In genomic region chr9:81616141-81616540, GRCh38 we compare ENCODE assay signal across 30 cellular contexts.
"Had no signal": no experiment of that assay in that cellular context is flagged by ENCODE, and none has a peak within 500 bp of the region (broad histone marks: within the 10 kb centered on the region; RNA-seq: fewer than 3 reads in every experiment).

No MANE protein-coding gene starts in this region.

- H3K4me1 ChIP-seq: adrenal gland, body of pancreas, breast epithelium had no signal

- H3K9me3 ChIP-seq: adrenal gland, ascending aorta, body of pancreas, breast epithelium had no signal

- H3K4me3 ChIP-seq: adrenal gland, ascending aorta, body of pancreas, breast epithelium, cardiac muscle cell had no signal

- H3K27me3 ChIP-seq: adrenal gland, ascending aorta, body of pancreas, brain microvascular endothelial cell, breast epithelium had no signal

- H3K27ac ChIP-seq: adrenal gland, ascending aorta, body of pancreas, brain microvascular endothelial cell, breast epithelium, cardiac muscle cell had no signal

- H3K36me3 ChIP-seq: brain microvascular endothelial cell, breast epithelium, cardiac muscle cell had no signal

- DNase-seq: activated effector memory CD4-positive, alpha-beta T cell treated with anti-CD3 and anti-CD28 coated beads, Interleukin-2, amount 50 U/mL, for 16 hours; activated effector memory CD4-positive, alpha-beta T cell treated with Interleukin-2 at 50 U/mL for 16 hours; activated gamma-delta T cell; activated gamma-delta T cell treated with Interleukin-2 at 50 U/mL for 16 hours; activated naive CD4-positive, alpha-beta T cell; activated naive CD4-positive, alpha-beta T cell treated with anti-CD3 and anti-CD28 coated beads for 36 hours; activated naive CD4-positive, alpha-beta T cell treated with anti-CD3 and anti-CD28 coated beads, Interleukin-2, amount 10 ng/mL, durations not matched to agents 7 days and 5 days; activated naive CD4-positive, alpha-beta T cell treated with anti-CD3 and anti-CD28 coated beads, Interleukin-2, amount 50 U/mL, for 16 hours; activated naive CD4-positive, alpha-beta T cell treated with Interleukin-2 at 50 U/mL for 16 hours; activated naive CD8-positive, alpha-beta T cell treated with anti-CD3 and anti-CD28 coated beads for 36 hours; activated naive CD8-positive, alpha-beta T cell treated with anti-CD3 and anti-CD28 coated beads, Interleukin-2, amount 10 ng/mL, durations not matched to agents 7 days and 5 days; activated naive CD8-positive, alpha-beta T cell treated with anti-CD3 and anti-CD28 coated beads, Interleukin-2, amount 50 U/mL, for 24 hours; activated T-cell treated with anti-CD3 and anti-CD28 coated beads, Interleukin-2, amount 50 U/mL, for 1 hour; activated T-cell treated with anti-CD3 and anti-CD28 coated beads, Interleukin-2, amount 50 U/mL, for 24 hours; activated T-cell treated with anti-CD3 and anti-CD28 coated beads, Interleukin-2, amount 50 U/mL, for 4 hours; activated T-cell treated with anti-CD3 and anti-CD28 coated beads, Interleukin-2, amount 50 U/mL, for 48 hours; activated T-cell treated with anti-CD3 and anti-CD28 coated beads, Interleukin-2, amount 50 U/mL, for 72 hours; adrenal gland; amniotic stem cell; amygdala; anterior cingulate cortex; aorta; body of pancreas; brain microvascular endothelial cell; caudate nucleus; central memory CD4-positive, alpha-beta T cell; cerebellar nuclear complex had no signal
